8 cellular contexts compared by ENCODE assay signal in the genomic region with DNA sequence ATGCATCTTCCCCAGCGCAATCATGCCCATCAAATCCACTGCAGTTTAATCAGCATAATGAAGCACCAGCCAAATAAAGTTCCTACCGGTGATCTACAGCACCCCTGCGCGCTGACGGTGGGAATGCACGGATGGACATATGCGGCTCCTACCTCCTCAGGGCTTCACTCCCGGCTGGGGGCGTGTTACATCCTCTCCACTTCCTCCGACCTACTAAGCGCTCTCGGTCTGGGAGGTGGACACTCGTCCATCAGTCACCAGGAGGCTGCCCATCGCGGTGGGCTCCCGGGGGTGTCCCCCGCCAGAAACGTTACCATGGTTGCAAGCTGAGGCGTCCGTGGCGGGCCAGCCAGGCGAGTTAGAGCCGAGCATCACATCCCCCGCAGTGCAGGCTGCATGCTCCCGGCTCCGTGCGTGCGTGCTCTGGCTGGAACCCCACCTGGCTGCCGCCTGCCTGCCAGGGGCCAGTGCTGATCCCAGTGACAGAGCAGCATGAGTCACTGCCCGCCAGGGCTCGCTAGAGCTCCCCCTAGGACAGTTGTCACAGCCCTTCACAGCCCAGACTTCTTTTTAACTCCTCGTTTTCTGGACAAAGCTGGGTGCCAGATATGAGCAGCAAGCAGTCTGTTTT.
DNase-seq lines count a peak whose midpoint lies in the region; ATAC-seq and TF ChIP-seq lines count a peak whose summit lies in the region.

No MANE protein-coding gene starts in this region.

- intact Hi-C loops in heart right ventricle (cut with DNase I) (no loop called here), posterior vena cava (cut with DNase I) (no loop called here)

- H3K4me3 ChIP-seq in AG04449 (ENCODE audit: low read depth, low read length), result peak overlapping the region; percentile 60
- no peak overlapping the region for H3K4me3 ChIP-seq in WERI-Rb-1 (ENCODE audit: low read depth, low read length)
- H3K4me3 ChIP-seq in heart right ventricle, result peak overlapping the region in 7 of 10 donors; percentile 18 to 47 (median 45)

- CTCF ChIA-PET in AG04449 (lab: Yijun Ruan, JAX), result interaction anchor here (0.8 to 16.1 kb wide), 7 partner anchors 10 to 104 kb away, joined by 3 to 152 read pairs (median 3); no protein-coding TSS in a partner anchor

- H3K27ac ChIP-seq in WERI-Rb-1 (no peak overlapping the region), heart right ventricle (no peak overlapping the region)

- peaks cover 3 to 21% (median 11%) of the 10 kb centered on the region in 9 donors for H3K4me1 ChIP-seq in heart right ventricle

- WGBS in heart right ventricle, 2 donors, result 15 to 24% methylated on average over 32 of the region's 32 CpGs

- TF ChIP-seq CTCF in AG04449 (IDR thresholded peaks at IDR 0.05; ENCODE audit: insufficient read depth, low read length, missing control alignments) (peak; percentile 38), WERI-Rb-1 (IDR thresholded peaks at IDR 0.05; ENCODE audit: low read depth, low read length) (peak; percentile 92), heart right ventricle (IDR thresholded peaks at IDR 0.05) (peak in 8 of 9 donors; percentile 19 to 65 (median 51))

- POLR2A ChIA-PET in AG04449 (lab: Yijun Ruan, JAX), result no interaction called here

- ATAC-seq in heart right ventricle, result peak; percentile 82 to 98 (median 94)
- no peak for ATAC-seq in HG02798 (IDR thresholded peaks at IDR 0.05; ENCODE audit: poor library complexity, unreplicated experiment)
- ATAC-seq in GM18519 (IDR thresholded peaks at IDR 0.05; ENCODE audit: low FRiP score, unreplicated experiment), result no peak

- DNase-seq in AG04449 (ENCODE audit: low read depth, low spot score) (no peak), HPDE6-E6E7 (ENCODE audit: extremely low spot score) (peak; percentile 70), WERI-Rb-1 (peak; percentile 78), heart right ventricle (peak; percentile 47 to 51), posterior vena cava (ENCODE audit: low spot score) (peak; percentile 85), GF-D8 (lab: John Stamatoyannopoulos, UW) (no peak)

- H3K27me3 ChIP-seq in WERI-Rb-1 (ENCODE audit: insufficient read depth, low read depth, severe bottlenecking) (no peaks in the 10 kb centered on the region), heart right ventricle (peaks cover 0 to 3% (median 0%) of the 10 kb centered on the region in 7 donors)

- H3K9me3 ChIP-seq in WERI-Rb-1 (ENCODE audit: severe bottlenecking) (peaks cover 3% of the 10 kb centered on the region), heart right ventricle (peaks cover 0 to 3% (median 0%) of the 10 kb centered on the region in 11 donors)

- H3K36me3 ChIP-seq in WERI-Rb-1 (peaks cover 49% of the 10 kb centered on the region), heart right ventricle (peaks cover 0 to 5% (median 0%) of the 10 kb centered on the region in 9 donors)

Comparison
In these comparisons a context has a peak if more than half of its experiments do, and no peak if none do; other contexts are left out.
1. DNase-seq: peak in HPDE6-E6E7 (single experiment), WERI-Rb-1 (single experiment), heart right ventricle (2 of 2) and posterior vena cava (single experiment); none in AG04449 (single experiment) and GF-D8 (single experiment).
2. CTCF ChIP-seq: peak in every context shown above with its lines; median percentile 92 in WERI-Rb-1; 51 in heart right ventricle; 38 in AG04449.
3. ATAC-seq: peak in heart right ventricle (8 of 8); none in HG02798 (single experiment) and GM18519 (single experiment).